10 cellular contexts compared by ENCODE assay signal in genomic region chr7:229184-229964, GRCh38. TPM values are rescaled to one million over a fixed set of nuclear protein-coding genes. Genes with fewer than 3 reads are reported as not detected.
DNase-seq lines count a peak whose midpoint lies in the region; ATAC-seq, FAIRE-seq and TF ChIP-seq lines count a peak whose summit lies in the region.
"Had no signal": no experiment of that assay in that cellular context is flagged by ENCODE, and none has a peak within 500 bp of the region (broad histone marks: within the 10 kb centered on the region; RNA-seq: fewer than 3 reads in every experiment).

No MANE protein-coding gene starts in this region.

- no peak for TF ChIP-seq CTCF in astrocyte (IDR thresholded peaks at IDR 0.05; ENCODE audit: insufficient read depth, low read depth, low read length)
- no peak for TF ChIP-seq CTCF in prostate gland (IDR thresholded peaks at IDR 0.05)
- TF ChIP-seq CTCF in PC-9 (conservative IDR thresholded peaks at IDR 0.05) = no peak

- H3K9me3 ChIP-seq in astrocyte (ENCODE audit: insufficient read depth, low read depth, low read length) (no peaks in the 10 kb centered on the region), prostate gland (no peaks in the 10 kb centered on the region), PC-9 (ENCODE audit: insufficient read depth, low read depth) (no peaks in the 10 kb centered on the region)
- H3K9me3 ChIP-seq: right lobe of liver had no signal

- peak overlapping the region; percentile 35 for H3K4me2 ChIP-seq in astrocyte (ENCODE audit: low read length)
- H3K4me2 ChIP-seq in PC-9 = no peak overlapping the region

- peaks cover 2% of the 10 kb centered on the region for H3K27me3 Mint-ChIP-seq in astrocyte (ENCODE audit: low read depth, unreplicated experiment)
- H3K27me3 Mint-ChIP-seq: CD4-positive, CD25-positive, alpha-beta regulatory T cell had no signal

- intact Hi-C loops in left cardiac atrium (cut with DNase I) (no loop called here), prostate gland (cut with DNase I) (no loop called here), PC-9 (cut with micrococcal nuclease; ENCODE audit: unreplicated experiment) (no loop called here)

- H3K4me1 Mint-ChIP-seq in astrocyte (ENCODE audit: low read depth, unreplicated experiment) = no peaks in the 10 kb centered on the region
- H3K4me1 Mint-ChIP-seq: CD4-positive, CD25-positive, alpha-beta regulatory T cell had no signal

- POLR2A ChIA-PET in PC-9 (lab: Charles Lee; ENCODE audit: unreplicated experiment) = interaction anchor here (0.6 kb wide), 2 partner anchors 12 to 20 kb away, joined by 4 to 11 read pairs; no protein-coding TSS in a partner anchor

- H3K36me3 Mint-ChIP-seq in astrocyte (ENCODE audit: low read depth, unreplicated experiment) = peaks cover 5% of the 10 kb centered on the region
- H3K36me3 Mint-ChIP-seq: CD4-positive, CD25-positive, alpha-beta regulatory T cell had no signal

- H3K27ac Mint-ChIP-seq in astrocyte (ENCODE audit: unreplicated experiment) = no peak overlapping the region

- H3K4me1 ChIP-seq in astrocyte (ENCODE audit: insufficient read depth, low read length) (peaks cover 65% of the 10 kb centered on the region), prostate gland (replicated peaks) (peaks cover 19% of the 10 kb centered on the region), PC-9 (replicated peaks; ENCODE audit: insufficient read depth) (peaks cover 16% of the 10 kb centered on the region)

- no peaks in the 10 kb centered on the region for H3K9me2 ChIP-seq in PC-9 (ENCODE audit: insufficient read depth)

- ATAC-seq in left cardiac atrium (peak; percentile 56 to 84), GM21367 (IDR thresholded peaks at IDR 0.05; ENCODE audit: unreplicated experiment) (no peak), GM21619 (IDR thresholded peaks at IDR 0.05; ENCODE audit: unreplicated experiment) (no peak)

- H4K20me1 ChIP-seq in astrocyte (ENCODE audit: insufficient read depth, low read length) (peaks cover 51% of the 10 kb centered on the region), PC-9 (ENCODE audit: insufficient read depth) (no peaks in the 10 kb centered on the region)

- no peak for TF ChIP-seq POLR2A in prostate gland (IDR thresholded peaks at IDR 0.05)

- BruUV-seq in PC-9 (replicated peaks; lab: Mats Ljungman, UMichigan) = no TSS peak

- WGBS in prostate gland = 66% methylated on average over 29 of the region's 29 CpGs

- H3K27ac ChIP-seq in astrocyte (ENCODE audit: low read depth, low read length) (peak overlapping the region; percentile 74), prostate gland (peak overlapping the region; percentile 48 to 95), PC-9 (no peak overlapping the region)
- H3K27ac ChIP-seq: right lobe of liver had no signal

- H3F3A ChIP-seq in PC-9 (ENCODE audit: insufficient read depth, low read depth) = peaks cover 20% of the 10 kb centered on the region

- peaks cover 3% of the 10 kb centered on the region for H3K36me3 ChIP-seq in astrocyte (ENCODE audit: insufficient read depth, low read length)
- H3K36me3 ChIP-seq in prostate gland = no peaks in the 10 kb centered on the region
- H3K36me3 ChIP-seq in PC-9 (ENCODE audit: low read depth) = no peaks in the 10 kb centered on the region
- H3K36me3 ChIP-seq: right lobe of liver had no signal

- peak; percentile 86 for FAIRE-seq in astrocyte (lab: Jason Lieb, UNC)

- H3K4me3 Mint-ChIP-seq in astrocyte (ENCODE audit: unreplicated experiment) = no peak overlapping the region
- H3K4me3 Mint-ChIP-seq: CD4-positive, CD25-positive, alpha-beta regulatory T cell had no signal

- no peak overlapping the region for H2AFZ ChIP-seq in astrocyte (ENCODE audit: low read depth, low read length)
- H2AFZ ChIP-seq in PC-9 = no peak overlapping the region

- H3K9ac ChIP-seq in astrocyte (ENCODE audit: low read length) = peak overlapping the region; percentile 47

- DNase-seq in AG08396 (ENCODE audit: low spot score) (peak; percentile 91), astrocyte (ENCODE audit: low read depth) (peak; percentile 98), left cardiac atrium (peak; percentile 87), prostate gland (ENCODE audit: low spot score) (no peak), PC-9 (no peak), activated gamma-delta T cell (lab: John Stamatoyannopoulos, UW) (no peak)
- DNase-seq: CD4-positive, CD25-positive, alpha-beta regulatory T cell; right lobe of liver had no signal

- H3K9me3 Mint-ChIP-seq in astrocyte (ENCODE audit: unreplicated experiment) = peaks cover 4% of the 10 kb centered on the region
- H3K9me3 Mint-ChIP-seq: CD4-positive, CD25-positive, alpha-beta regulatory T cell had no signal

- H3K4me3 ChIP-seq in astrocyte (ENCODE audit: insufficient read depth, low read depth, low read length) (no peak overlapping the region), prostate gland (no peak overlapping the region), PC-9 (no peak overlapping the region)
- H3K4me3 ChIP-seq: right lobe of liver had no signal

- H3K27me3 ChIP-seq in astrocyte (ENCODE audit: insufficient read depth, low read length) (no peaks in the 10 kb centered on the region), prostate gland (replicated peaks; ENCODE audit: insufficient read depth) (no peaks in the 10 kb centered on the region), PC-9 (ENCODE audit: insufficient read depth, low read depth) (no peaks in the 10 kb centered on the region)
- H3K27me3 ChIP-seq: right lobe of liver had no signal

- CTCF ChIA-PET in PC-9 (lab: Charles Lee) = no interaction called here

- H3K79me2 ChIP-seq in astrocyte (ENCODE audit: insufficient read depth, low read length) = peaks cover 63% of the 10 kb centered on the region
- no peaks in the 10 kb centered on the region for H3K79me2 ChIP-seq in PC-9 (ENCODE audit: low read depth)

RNA-seq across cellular contexts. Expression of gene FAM20C, which starts 37.0 kb away (rescaled TPM):
- 10.0 and 10.6 TPM in 2 replicates for total RNA-seq in astrocyte
- total RNA-seq in left cardiac atrium = 10 to 100 TPM; 30.7 to 62.5 TPM
- total RNA-seq in prostate gland = 10 to 100 TPM; 37.8 to 62.0 TPM
- 31.0 and 34.0 TPM in 2 replicates for total RNA-seq in PC-9 (2021)
- total RNA-seq: CD4-positive, CD25-positive, alpha-beta regulatory T cell had no signal

Comparison
In these comparisons a context has a peak if more than half of its experiments do, and no peak if none do; other contexts are left out.
1. DNase-seq: peak in AG08396 (single experiment), astrocyte (single experiment) and left cardiac atrium (single experiment); none in prostate gland (single experiment), PC-9 (0 of 2) and activated gamma-delta T cell (single experiment).
2. ATAC-seq: peak in left cardiac atrium (2 of 2); none in GM21367 (single experiment) and GM21619 (single experiment).